ENCODE assay signal across 17 cellular contexts in genomic region chr2:112674229-112674628, GRCh38. TPM values are rescaled to one million over a fixed set of nuclear protein-coding genes. Genes with fewer than 3 reads are reported as not detected.
DNase-seq lines count a peak whose midpoint lies in the region; ATAC-seq, FAIRE-seq and TF ChIP-seq lines count a peak whose summit lies in the region.
"Had no signal": no experiment of that assay in that cellular context is flagged by ENCODE, and none has a peak within 500 bp of the region (broad histone marks: within the 10 kb centered on the region; RNA-seq: fewer than 3 reads in every experiment).

No MANE protein-coding gene starts in this region.

- in situ Hi-C loops in K562 (cut with MboI), result no loop called here
- in situ Hi-C loops in HAP-1 (cut with MboI; ENCODE audit: low sequenced_read_pairs), result no loop called here

- H3K9me1 ChIP-seq in K562 (ENCODE audit: control insufficient read depth, insufficient read depth, low read length), result no peaks in the 10 kb centered on the region

- no peaks in the 10 kb centered on the region for H3K79me2 ChIP-seq in K562 (ENCODE audit: control insufficient read depth, insufficient read depth, low read length)

- H3K9me3 ChIP-seq in K562 (replicated peaks; ENCODE audit: control insufficient read depth, insufficient read depth, low read depth, low read length), result no peaks in the 10 kb centered on the region
- H3K9me3 ChIP-seq in sigmoid colon, result no peaks in the 10 kb centered on the region
- no peaks in the 10 kb centered on the region for H3K9me3 ChIP-seq in HAP-1

- intact Hi-C loops in K562 (cut with micrococcal nuclease), result no loop called here
- intact Hi-C loops in sigmoid colon (cut with DNase I), result no loop called here

- DNase-seq in KG1 (lab: John Stamatoyannopoulos, UW), result peak; percentile 15
- peak in 1 of 4 experiments; percentile 58 for DNase-seq in K562 (ENCODE audit: extremely low read depth in 1 of 4, low spot score in 3 of 4)
- peak; percentile 15 to 27 for DNase-seq in hippocampal formation (lab: John Stamatoyannopoulos, UW)
- peak; percentile 82 for DNase-seq in sigmoid colon
- no peak for DNase-seq in HAP-1 (ENCODE audit: low spot score in 2 of 2)
- no peak for DNase-seq in NCI-H524 treated with DMSO at 0.1 percent for 48 hours (lab: John Stamatoyannopoulos, UW)
- DNase-seq in NCI-H2081 (lab: John Stamatoyannopoulos, UW), result no peak
- no peak for DNase-seq in germinal center (ENCODE audit: low spot score)
- DNase-seq: activated CD4-positive, CD25-positive, alpha-beta regulatory T cell; GM23248 had no signal

- H3K4me1 ChIP-seq in K562 (replicated peaks in 1 of 2; ENCODE audit: control insufficient read depth in 2 of 2, insufficient read depth in 2 of 2, low read length in 2 of 2) (peaks cover 7 to 17% of the 10 kb centered on the region in 2 experiments; a peak in 4 of 5 replicates), sigmoid colon (no peaks in the 10 kb centered on the region), HAP-1 (no peaks in the 10 kb centered on the region; the same call in 1 of the 2 replicates)

- H4K20me1 ChIP-seq in K562 (replicated peaks; ENCODE audit: control insufficient read depth, insufficient read depth, low read length), result no peaks in the 10 kb centered on the region

- POLR2A ChIA-PET in K562 (lab: Yijun Ruan, JAX), result interaction anchor here (1.1 to 2.0 kb wide), 5 partner anchors 9 to 27 kb away, joined by 3 to 9 read pairs (median 5); no protein-coding TSS in a partner anchor

- BruUV-seq in K562 (replicated peaks; lab: Mats Ljungman, UMichigan), result no TSS peak

- H3K27me3 ChIP-seq in K562 (ENCODE audit: control insufficient read depth in 2 of 2, insufficient read depth in 2 of 2, low read length in 2 of 2) (no peaks in the 10 kb centered on the region), sigmoid colon (no peaks in the 10 kb centered on the region), HAP-1 (ENCODE audit: low read depth) (no peaks in the 10 kb centered on the region)

- CTCF ChIA-PET in K562 (lab: Yijun Ruan, JAX; ENCODE audit: low intra/inter-chr PET ratio), result no interaction called here

- no peak overlapping the region for H3K4me3 ChIP-seq in K562
- H3K4me3 ChIP-seq in sigmoid colon, result no peak overlapping the region
- no peak overlapping the region for H3K4me3 ChIP-seq in HAP-1
- H3K4me3 ChIP-seq: GM23248 had no signal

- WGBS in K562 (ENCODE audit: insufficient coverage, low coverage, missing lambda C conversion rate), result 20% methylated on average over 12 of the region's 12 CpGs
- WGBS in sigmoid colon, 2 donors, result 51 to 91% methylated on average over 12 of the region's 12 CpGs

- FAIRE-seq in K562 (lab: Jason Lieb, UNC), result no peak
- FAIRE-seq: bronchial epithelial cell had no signal

- no peak for TF ChIP-seq CTCF in K562 (IDR thresholded peaks at IDR 0.05 in 2 of 3, conservative IDR thresholded peaks at IDR 0.05 in 1 of 3; ENCODE audit: insufficient read depth in 2 of 3, low read depth in 1 of 3, low read length in 3 of 3)
- no peak for TF ChIP-seq CTCF in sigmoid colon (IDR thresholded peaks at IDR 0.05)

- H3K36me3 ChIP-seq in K562 (ENCODE audit: control insufficient read depth, insufficient read depth, low read length) (no peaks in the 10 kb centered on the region), sigmoid colon (no peaks in the 10 kb centered on the region), HAP-1 (replicated peaks) (no peaks in the 10 kb centered on the region)

- H3K9ac ChIP-seq in K562 (ENCODE audit: insufficient read depth in 1 of 2, low read depth in 2 of 2, low read length in 2 of 2), result peak overlapping the region; percentile 44 to 85
- H3K9ac ChIP-seq: GM23248, KMS-11 had no signal

- no peak for TF ChIP-seq POLR2A in K562 (conservative IDR thresholded peaks at IDR 0.05)
- TF ChIP-seq POLR2A in sigmoid colon (IDR thresholded peaks at IDR 0.05), result no peak

- no peak for TF ChIP-seq EP300 in K562 (IDR thresholded peaks at IDR 0.05; ENCODE audit: low read length)
- TF ChIP-seq EP300 in sigmoid colon (IDR thresholded peaks at IDR 0.05), result no peak

- peak overlapping the region; percentile 91 for H2AFZ ChIP-seq in K562 (ENCODE audit: low read depth, low read length)
- H2AFZ ChIP-seq: GM23248 had no signal

- peak; percentile 68 for ATAC-seq in K562

- H3K27ac ChIP-seq in K562 (ENCODE audit: extremely low read depth, low read depth, low read length), result peak overlapping the region; percentile 29; the same call in 2 of the 3 replicates
- H3K27ac ChIP-seq in sigmoid colon, result no peak overlapping the region
- H3K27ac ChIP-seq: GM23248, KMS-11, RWPE1 had no signal

- TF ChIP-seq RAD21 in K562 (CRISPR knock-in tag; conservative IDR thresholded peaks at IDR 0.05 in 1 of 2, IDR thresholded peaks at IDR 0.05 in 1 of 2), result peak in 1 of 2 experiments; percentile 14; a peak in 2 of 4 replicates

- peak overlapping the region; percentile 57 for H3K4me2 ChIP-seq in K562 (ENCODE audit: insufficient read depth, low read length)
- H3K4me2 ChIP-seq: KMS-11 had no signal

TF ChIP-seq in K562, 482 proteins besides CTCF, POLR2A, EP300 and RAD21 (continues in another document):
- TF ChIP-seq PRDM10 (IDR thresholded peaks at IDR 0.05; ENCODE audit: partially characterized antibody), result peak; percentile 91

RNA-seq across cellular contexts. Expression of gene SLC20A1, which starts 28.5 kb away (rescaled TPM):
- total RNA-seq in K562 (2011; cell fraction: chromatin; rRNA removed; ENCODE audit: low replicate concordance), result 495 and 804 TPM in 2 replicates
- 263 and 289 TPM in 2 replicates for total RNA-seq in K562 (2011; cell fraction: nucleolus; rRNA removed)
- total RNA-seq in K562 (2011; cell fraction: nucleoplasm; rRNA removed), result 478 and 674 TPM in 2 replicates
- 64.7 and 66.0 TPM in 2 replicates for total RNA-seq in K562 (2014; rRNA removed)
- 95.1 and 111 TPM in 2 replicates for total RNA-seq in K562 (2014; rRNA removed; fragmentation: Illumina TruSeq; extraction: Trizol)
- 66.8 and 68.9 TPM in 2 replicates for total RNA-seq in K562 (2015; rRNA removed; fragmentation: Illumina TruSeq; extraction: Trizol)
- total RNA-seq in K562 (2021), result 123 and 136 TPM in 2 replicates
- 101 and 150 TPM in 2 replicates for polyA plus RNA-seq in K562 (2011; rRNA removed)
- polyA plus RNA-seq in K562 (2011; cell fraction: cytosol; rRNA removed), result 105 and 114 TPM in 2 replicates
- polyA plus RNA-seq in K562 (2011; cell fraction: nucleus; rRNA removed), result 166 and 277 TPM in 2 replicates
- polyA plus RNA-seq in K562 (2012), result 55.6 and 102 TPM in 2 replicates
- polyA plus RNA-seq in K562 (2014; fragmentation: Illumina TruSeq; extraction: Trizol), result 85.8 and 87.8 TPM in 2 replicates
- 10 to 100 TPM; 53.8 to 56.1 TPM for polyA plus RNA-seq in K562 (2014; fragmentation: Nextera tagmentation; extraction: Ambion mirVana)
- polyA plus RNA-seq in K562 (2014; rRNA removed), result 74.7 and 77.3 TPM in 2 replicates
- 151 and 243 TPM in 2 replicates for polyA minus RNA-seq in K562 (2011; rRNA and poly(A)+ RNA removed)
- polyA minus RNA-seq in K562 (2011; cell fraction: cytosol; rRNA and poly(A)+ RNA removed), result 79.2 and 124 TPM in 2 replicates
- 120 and 135 TPM in 2 replicates for polyA minus RNA-seq in K562 (2011; cell fraction: nucleus; rRNA and poly(A)+ RNA removed)
- 10 to 100 TPM; 11.4 to 25.1 (median 14.3) TPM for total RNA-seq in sigmoid colon
- 10 to 100 TPM; 18.0 to 34.9 (median 31.0) TPM for polyA plus RNA-seq in sigmoid colon

RNA-seq across cellular contexts. Expression of gene NT5DC4, which starts 46.6 kb away (rescaled TPM):
- 26.6 and 60.2 TPM in 2 replicates for total RNA-seq in K562 (2011; cell fraction: chromatin; rRNA removed; ENCODE audit: low replicate concordance)
- total RNA-seq in K562 (2011; cell fraction: nucleolus; rRNA removed), result 32.0 and 34.7 TPM in 2 replicates
- 22.7 and 29.8 TPM in 2 replicates for total RNA-seq in K562 (2011; cell fraction: nucleoplasm; rRNA removed)
- total RNA-seq in K562 (2014; rRNA removed), result 0.94 and 1.0 TPM in 2 replicates
- 0.44 and 2.3 TPM in 2 replicates for total RNA-seq in K562 (2014; rRNA removed; fragmentation: Illumina TruSeq; extraction: Trizol)
- total RNA-seq in K562 (2015; rRNA removed; fragmentation: Illumina TruSeq; extraction: Trizol), result 0.45 and 0.65 TPM in 2 replicates
- 4.7 and 6.8 TPM in 2 replicates for total RNA-seq in K562 (2021)
- 3.4 and 6.9 TPM in 2 replicates for polyA plus RNA-seq in K562 (2011; rRNA removed)
- polyA plus RNA-seq in K562 (2011; cell fraction: cytosol; rRNA removed), result 0.65 and 1.6 TPM in 2 replicates
- 39.8 and 97.5 TPM in 2 replicates for polyA plus RNA-seq in K562 (2011; cell fraction: nucleus; rRNA removed)
- 1.3 and 9.4 TPM in 2 replicates for polyA plus RNA-seq in K562 (2012)
- 0.56 and 1.8 TPM in 2 replicates for polyA plus RNA-seq in K562 (2014; fragmentation: Illumina TruSeq; extraction: Trizol)
- polyA plus RNA-seq in K562 (2014; fragmentation: Nextera tagmentation; extraction: Ambion mirVana), result 1 to 10 TPM; 2.5 to 2.8 TPM
- polyA plus RNA-seq in K562 (2014; rRNA removed), result 1.6 and 5.0 TPM in 2 replicates
- polyA minus RNA-seq in K562 (2011; rRNA and poly(A)+ RNA removed), result 0.36 and 2.7 TPM in 2 replicates
- polyA minus RNA-seq in K562 (2011; cell fraction: cytosol; rRNA and poly(A)+ RNA removed), result 8.7 TPM in 1 of 2 replicates, not detected in the other
- polyA minus RNA-seq in K562 (2011; cell fraction: nucleus; rRNA and poly(A)+ RNA removed), result 6.9 and 15.8 TPM in 2 replicates
- total RNA-seq in sigmoid colon, result not detected
- under 1 TPM in 1 of 3 donors, not detected in 2; 0.89 TPM for polyA plus RNA-seq in sigmoid colon
- total RNA-seq: bronchial epithelial cell, fibroblast of lung, GM23248, progenitor cell of endocrine pancreas, ureter had no signal
- polyA plus RNA-seq: BJ, fibroblast of lung, GM23248 had no signal

Comparison
In these comparisons a context has a peak if more than half of its experiments do, and no peak if none do; other contexts are left out.
1. DNase-seq: peak in KG1 (single experiment), hippocampal formation (2 of 2) and sigmoid colon (single experiment); none in HAP-1 (0 of 2), NCI-H524 treated with DMSO at 0.1 percent for 48 hours (single experiment), NCI-H2081 (0 of 2) and germinal center (single experiment).